In genomic region chrX:17579021-17579420, GRCh38 we compare ENCODE assay signal across 21 cellular contexts.
DNase-seq lines count a peak whose midpoint lies in the region; ATAC-seq and TF ChIP-seq lines count a peak whose summit lies in the region.
"Had no signal": no experiment of that assay in that cellular context is flagged by ENCODE, and none has a peak within 500 bp of the region (broad histone marks: within the 10 kb centered on the region; RNA-seq: fewer than 3 reads in every experiment).

No MANE protein-coding gene starts in this region.

- TF ChIP-seq CTCF in nephron (IDR thresholded peaks at IDR 0.05; ENCODE audit: unreplicated experiment in 3 of 3) (no peak), adrenal gland (IDR thresholded peaks at IDR 0.05) (no peak)

- no peaks in the 10 kb centered on the region for H3K36me3 ChIP-seq in adrenal gland (replicated peaks in 1 of 2)
- H3K36me3 ChIP-seq: SJCRH30 had no signal

- H3K27ac ChIP-seq in adrenal gland: no peak overlapping the region
- H3K27ac ChIP-seq: C4-2B, SJCRH30 had no signal

- intact Hi-C loops in adrenal gland (cut with DNase I): no loop called here

- peaks cover 79% of the 10 kb centered on the region for H3K4me1 Mint-ChIP-seq in nephron
- H3K4me1 Mint-ChIP-seq: CD8-positive, alpha-beta memory T cell had no signal

- H3K27ac Mint-ChIP-seq in nephron: peak overlapping the region; percentile 66 to 96 (median 93)
- H3K27ac Mint-ChIP-seq: CD8-positive, alpha-beta memory T cell had no signal

- no peaks in the 10 kb centered on the region for H3K9me3 ChIP-seq in adrenal gland (replicated peaks in 1 of 3)
- H3K9me3 ChIP-seq: SJCRH30 had no signal

- no peaks in the 10 kb centered on the region for H3K27me3 ChIP-seq in adrenal gland

- H3K4me1 ChIP-seq in adrenal gland (replicated peaks in 1 of 2): peaks cover 0 to 10% of the 10 kb centered on the region in 2 donors
- H3K4me1 ChIP-seq: SJCRH30 had no signal

- no peak overlapping the region for H3K4me3 Mint-ChIP-seq in nephron
- H3K4me3 Mint-ChIP-seq: CD8-positive, alpha-beta memory T cell had no signal

- no peak overlapping the region for H3K4me3 ChIP-seq in adrenal gland
- H3K4me3 ChIP-seq: SJCRH30 had no signal

- peaks cover 9% of the 10 kb centered on the region for H3K9me3 Mint-ChIP-seq in nephron

- peak; percentile 12 for DNase-seq in EL
- peak; percentile 25 for DNase-seq in dedifferentiated amniotic fluid mesenchymal stem cell (ENCODE audit: extremely low spot score)
- DNase-seq in adrenal gland: no peak
- no peak for DNase-seq in GM19240 (ENCODE audit: insufficient read length, low spot score)
- DNase-seq in NCI-H146 treated with DMSO at 0.1 percent for 48 hours (lab: John Stamatoyannopoulos, UW; ENCODE audit: unreplicated experiment): no peak
- DNase-seq: AML-193; Calu3; CD8-positive, alpha-beta memory T cell; DMS153; GDM1; H7; NCI-H1694 treated with DMSO at 0.1 percent for 48 hours; NCI-H2081 treated with DMSO at 0.1 percent for 48 hours; NCI-H2171 treated with DMSO at 0.1 percent for 48 hours; NCI-H524 treated with DMSO at 0.1 percent for 48 hours; OCI-M1; SJCRH30 had no signal

- ATAC-seq in SK-N-SH treated with all-trans-retinoic acid at 6 μM for 48 hours: peak; percentile 27; the same call in 2 of the 3 replicates
- no peak for ATAC-seq in GM18868 (IDR thresholded peaks at IDR 0.05; ENCODE audit: unreplicated experiment)

- no peaks in the 10 kb centered on the region for H3K36me3 Mint-ChIP-seq in nephron (ENCODE audit: low read depth)
- H3K36me3 Mint-ChIP-seq: CD8-positive, alpha-beta memory T cell had no signal

- H3K27me3 Mint-ChIP-seq in nephron (ENCODE audit: low read depth): no peaks in the 10 kb centered on the region

- no peak for TF ChIP-seq POLR2A in adrenal gland (IDR thresholded peaks at IDR 0.05)

- WGBS in adrenal gland, 4 donors: 67 to 78% (median 74%) methylated on average over 5 of the region's 5 CpGs

TF ChIP-seq in SK-N-SH treated with all-trans-retinoic acid at 6 μM for 48 hours, 23 proteins besides CTCF, POLR2A, EP300 and RAD21:
- TF ChIP-seq CSRNP3 (CRISPR knock-in tag; IDR thresholded peaks at IDR 0.05) (no peak), ZC3H10 (CRISPR knock-in tag; IDR thresholded peaks at IDR 0.05) (no peak), CREB5 (CRISPR knock-in tag; IDR thresholded peaks at IDR 0.05; ENCODE audit: low read depth) (no peak), BACH2 (CRISPR knock-in tag; IDR thresholded peaks at IDR 0.05; ENCODE audit: borderline replicate concordance) (no peak), ESRRG (CRISPR knock-in tag; IDR thresholded peaks at IDR 0.05) (no peak), ZNF8 (CRISPR knock-in tag; IDR thresholded peaks at IDR 0.05) (no peak)

Comparison
In these comparisons a context has a peak if more than half of its experiments do, and no peak if none do; other contexts are left out.
1. DNase-seq: peak in EL (single experiment) and dedifferentiated amniotic fluid mesenchymal stem cell (single experiment); none in adrenal gland (0 of 7), GM19240 (single experiment) and NCI-H146 treated with DMSO at 0.1 percent for 48 hours (single experiment).